Comparison of ENCODE assay signal across 2 cellular contexts in the genomic region with DNA sequence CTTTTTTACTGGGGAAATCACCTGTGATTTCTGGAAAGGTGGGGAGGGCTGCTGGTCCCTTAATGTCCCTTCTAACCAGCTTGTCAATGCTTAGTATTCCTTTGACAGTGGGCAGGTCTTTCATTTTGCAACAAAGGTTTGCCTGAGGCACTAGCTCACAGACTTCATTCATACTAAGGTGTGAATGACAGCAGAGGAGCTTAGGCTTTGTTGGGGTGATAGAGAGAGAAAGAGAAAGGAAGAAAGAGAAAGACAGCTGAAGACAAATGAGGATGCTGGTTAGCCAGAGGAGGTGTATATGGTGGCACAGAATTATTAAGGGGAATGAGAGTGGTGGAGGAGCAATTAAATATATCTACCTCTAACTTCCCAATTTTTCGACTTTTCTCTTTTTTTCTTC.
TF ChIP-seq lines count a peak whose summit lies in the region.

No MANE protein-coding gene starts in this region.

TF ChIP-seq in SK-N-SH treated with all-trans-retinoic acid at 6 μM for 48 hours, 23 proteins besides CTCF, POLR2A, EP300 and RAD21:
- TF ChIP-seq, protein P1, sequence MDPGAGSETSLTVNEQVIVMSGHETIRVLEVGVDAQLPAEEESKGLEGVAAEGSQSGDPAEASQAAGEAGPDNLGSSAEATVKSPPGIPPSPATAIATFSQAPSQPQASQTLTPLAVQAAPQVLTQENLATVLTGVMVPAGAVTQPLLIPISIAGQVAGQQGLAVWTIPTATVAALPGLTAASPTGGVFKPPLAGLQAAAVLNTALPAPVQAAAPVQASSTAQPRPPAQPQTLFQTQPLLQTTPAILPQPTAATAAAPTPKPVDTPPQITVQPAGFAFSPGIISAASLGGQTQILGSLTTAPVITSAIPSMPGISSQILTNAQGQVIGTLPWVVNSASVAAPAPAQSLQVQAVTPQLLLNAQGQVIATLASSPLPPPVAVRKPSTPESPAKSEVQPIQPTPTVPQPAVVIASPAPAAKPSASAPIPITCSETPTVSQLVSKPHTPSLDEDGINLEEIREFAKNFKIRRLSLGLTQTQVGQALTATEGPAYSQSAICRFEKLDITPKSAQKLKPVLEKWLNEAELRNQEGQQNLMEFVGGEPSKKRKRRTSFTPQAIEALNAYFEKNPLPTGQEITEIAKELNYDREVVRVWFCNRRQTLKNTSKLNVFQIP (CRISPR knock-in tag; IDR thresholded peaks at IDR 0.05; ENCODE audit: borderline replicate concordance, low read depth) = no peak
- no peak for TF ChIP-seq ZFP30 (CRISPR knock-in tag; IDR thresholded peaks at IDR 0.05)
- TF ChIP-seq, protein P2, sequence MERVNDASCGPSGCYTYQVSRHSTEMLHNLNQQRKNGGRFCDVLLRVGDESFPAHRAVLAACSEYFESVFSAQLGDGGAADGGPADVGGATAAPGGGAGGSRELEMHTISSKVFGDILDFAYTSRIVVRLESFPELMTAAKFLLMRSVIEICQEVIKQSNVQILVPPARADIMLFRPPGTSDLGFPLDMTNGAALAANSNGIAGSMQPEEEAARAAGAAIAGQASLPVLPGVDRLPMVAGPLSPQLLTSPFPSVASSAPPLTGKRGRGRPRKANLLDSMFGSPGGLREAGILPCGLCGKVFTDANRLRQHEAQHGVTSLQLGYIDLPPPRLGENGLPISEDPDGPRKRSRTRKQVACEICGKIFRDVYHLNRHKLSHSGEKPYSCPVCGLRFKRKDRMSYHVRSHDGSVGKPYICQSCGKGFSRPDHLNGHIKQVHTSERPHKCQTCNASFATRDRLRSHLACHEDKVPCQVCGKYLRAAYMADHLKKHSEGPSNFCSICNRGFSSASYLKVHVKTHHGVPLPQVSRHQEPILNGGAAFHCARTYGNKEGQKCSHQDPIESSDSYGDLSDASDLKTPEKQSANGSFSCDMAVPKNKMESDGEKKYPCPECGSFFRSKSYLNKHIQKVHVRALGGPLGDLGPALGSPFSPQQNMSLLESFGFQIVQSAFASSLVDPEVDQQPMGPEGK (CRISPR knock-in tag; IDR thresholded peaks at IDR 0.05; ENCODE audit: borderline replicate concordance) = no peak

TF ChIP-seq in SK-N-SH, 30 proteins besides CTCF, POLR2A, EP300 and RAD21 (continued from another document):
- TF ChIP-seq, protein P3, sequence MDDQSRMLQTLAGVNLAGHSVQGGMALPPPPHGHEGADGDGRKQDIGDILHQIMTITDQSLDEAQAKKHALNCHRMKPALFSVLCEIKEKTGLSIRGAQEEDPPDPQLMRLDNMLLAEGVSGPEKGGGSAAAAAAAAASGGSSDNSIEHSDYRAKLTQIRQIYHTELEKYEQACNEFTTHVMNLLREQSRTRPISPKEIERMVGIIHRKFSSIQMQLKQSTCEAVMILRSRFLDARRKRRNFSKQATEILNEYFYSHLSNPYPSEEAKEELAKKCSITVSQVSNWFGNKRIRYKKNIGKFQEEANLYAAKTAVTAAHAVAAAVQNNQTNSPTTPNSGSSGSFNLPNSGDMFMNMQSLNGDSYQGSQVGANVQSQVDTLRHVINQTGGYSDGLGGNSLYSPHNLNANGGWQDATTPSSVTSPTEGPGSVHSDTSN (IDR thresholded peaks at IDR 0.05) = no peak
- TF ChIP-seq RXRA (IDR thresholded peaks at IDR 0.05; ENCODE audit: borderline replicate concordance, low read depth) = no peak
- TF ChIP-seq JUND (IDR thresholded peaks at IDR 0.05) = no peak
- TF ChIP-seq FOXM1 (IDR thresholded peaks at IDR 0.05; ENCODE audit: low read depth) = no peak
- no peak for TF ChIP-seq NRF1 (IDR thresholded peaks at IDR 0.05; ENCODE audit: low read depth, low read length)
- TF ChIP-seq, protein P4, sequence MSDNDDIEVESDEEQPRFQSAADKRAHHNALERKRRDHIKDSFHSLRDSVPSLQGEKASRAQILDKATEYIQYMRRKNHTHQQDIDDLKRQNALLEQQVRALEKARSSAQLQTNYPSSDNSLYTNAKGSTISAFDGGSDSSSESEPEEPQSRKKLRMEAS (IDR thresholded peaks at IDR 0.05; ENCODE audit: low read depth) = no peak
- TF ChIP-seq RCOR1 (IDR thresholded peaks at IDR 0.05; ENCODE audit: low read length) = no peak
- TF ChIP-seq NFIC (IDR thresholded peaks at IDR 0.05; ENCODE audit: borderline replicate concordance) = no peak
- TF ChIP-seq TCF12 (IDR thresholded peaks at IDR 0.05) = no peak
- TF ChIP-seq, protein P5, sequence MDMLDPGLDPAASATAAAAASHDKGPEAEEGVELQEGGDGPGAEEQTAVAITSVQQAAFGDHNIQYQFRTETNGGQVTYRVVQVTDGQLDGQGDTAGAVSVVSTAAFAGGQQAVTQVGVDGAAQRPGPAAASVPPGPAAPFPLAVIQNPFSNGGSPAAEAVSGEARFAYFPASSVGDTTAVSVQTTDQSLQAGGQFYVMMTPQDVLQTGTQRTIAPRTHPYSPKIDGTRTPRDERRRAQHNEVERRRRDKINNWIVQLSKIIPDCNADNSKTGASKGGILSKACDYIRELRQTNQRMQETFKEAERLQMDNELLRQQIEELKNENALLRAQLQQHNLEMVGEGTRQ (IDR thresholded peaks at IDR 0.05; ENCODE audit: borderline replicate concordance, low read depth, low read length) = no peak
- TF ChIP-seq ELF1 (IDR thresholded peaks at IDR 0.05) = no peak
- TF ChIP-seq SMC3 (IDR thresholded peaks at IDR 0.05; ENCODE audit: low read depth, low read length) = no peak
- TF ChIP-seq FOSL2 (IDR thresholded peaks at IDR 0.05; ENCODE audit: borderline replicate concordance, low read depth) = no peak
TF ChIP-seq in SK-N-SH: peak in this region for 0.
